In the genomic region with DNA sequence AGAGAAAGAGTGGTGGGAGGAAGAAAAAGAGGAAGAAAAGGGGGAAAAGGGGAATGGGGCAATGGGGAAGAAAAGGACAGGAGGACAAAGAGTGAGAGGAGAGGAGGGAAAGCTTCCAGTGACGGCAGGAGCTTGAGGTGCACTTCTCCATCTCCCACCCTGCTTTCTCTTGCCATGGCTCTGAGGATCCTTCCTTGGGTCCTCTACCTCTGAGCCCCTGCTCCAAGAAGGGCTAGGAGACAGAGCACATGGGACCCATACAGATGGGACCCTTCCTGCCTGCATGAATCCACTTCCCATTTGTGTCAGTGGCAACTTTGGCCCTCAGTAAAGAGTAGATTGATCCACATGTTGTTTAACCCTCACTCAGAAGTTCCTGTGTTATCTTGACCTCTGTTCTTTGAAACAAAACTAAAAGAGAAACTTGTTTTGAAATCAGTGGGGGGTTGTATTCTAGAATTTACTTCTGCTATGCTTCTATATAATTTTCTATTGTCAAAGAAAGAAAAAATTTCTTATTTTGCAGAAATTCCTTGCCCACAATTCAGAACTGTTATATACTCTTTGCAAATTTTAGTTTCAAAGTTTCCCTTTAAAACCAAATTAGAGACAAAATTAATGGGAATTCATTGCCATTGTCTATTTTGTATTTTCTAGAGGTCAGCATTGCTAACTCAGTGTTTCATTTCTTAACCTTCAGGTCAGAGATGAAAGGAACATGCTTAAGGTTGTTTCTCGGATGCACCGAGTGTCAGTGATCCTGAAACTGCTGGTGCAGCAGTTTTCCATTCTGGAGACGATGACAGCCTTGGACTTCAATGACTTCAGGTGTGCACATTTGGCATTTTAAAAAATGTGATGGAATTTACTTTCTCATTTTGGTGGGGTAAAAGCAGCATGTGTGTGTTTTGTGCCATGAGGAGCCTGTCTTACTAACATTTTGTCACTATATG, we compare ENCODE assay signal across 17 cellular contexts. TPM values are rescaled to one million over a fixed set of nuclear protein-coding genes. Genes with fewer than 3 reads are reported as not detected.
DNase-seq lines count a peak whose midpoint lies in the region; ATAC-seq, FAIRE-seq and TF ChIP-seq lines count a peak whose summit lies in the region.
"Had no signal": no experiment of that assay in that cellular context is flagged by ENCODE, and none has a peak within 500 bp of the region (broad histone marks: within the 10 kb centered on the region; RNA-seq: fewer than 3 reads in every experiment).

No MANE protein-coding gene starts in this region.

- no peaks in the 10 kb centered on the region for H3K4me1 ChIP-seq in K562 (replicated peaks in 1 of 2; ENCODE audit: control insufficient read depth in 2 of 2, insufficient read depth in 2 of 2, low read length in 2 of 2)
- H3K4me1 ChIP-seq: colonic mucosa had no signal

- H3K79me2 ChIP-seq in K562 (ENCODE audit: control insufficient read depth, insufficient read depth, low read length), result no peaks in the 10 kb centered on the region

- H4K20me1 ChIP-seq in K562 (replicated peaks; ENCODE audit: control insufficient read depth, insufficient read depth, low read length), result no peaks in the 10 kb centered on the region

- no peak overlapping the region for H3K4me2 ChIP-seq in K562 (ENCODE audit: insufficient read depth, low read length)

- no peak for TF ChIP-seq EP300 in K562 (IDR thresholded peaks at IDR 0.05; ENCODE audit: low read length)

- no peak for TF ChIP-seq RAD21 in K562 (CRISPR knock-in tag; conservative IDR thresholded peaks at IDR 0.05 in 1 of 2, IDR thresholded peaks at IDR 0.05 in 1 of 2)

- TF ChIP-seq CTCF in K562 (IDR thresholded peaks at IDR 0.05 in 2 of 3, conservative IDR thresholded peaks at IDR 0.05 in 1 of 3; ENCODE audit: insufficient read depth in 2 of 3, low read depth in 1 of 3, low read length in 3 of 3) (no peak), WERI-Rb-1 (IDR thresholded peaks at IDR 0.05; ENCODE audit: low read depth, low read length) (no peak)

- H3K36me3 ChIP-seq in K562 (ENCODE audit: control insufficient read depth, insufficient read depth, low read length) (no peaks in the 10 kb centered on the region), WERI-Rb-1 (no peaks in the 10 kb centered on the region)
- H3K36me3 ChIP-seq: colonic mucosa had no signal

- no TSS peak for BruUV-seq in K562 (replicated peaks; lab: Mats Ljungman, UMichigan)

- no peak for DNase-seq in K562 (ENCODE audit: extremely low read depth in 1 of 4, low spot score in 3 of 4)
- DNase-seq in NCI-H2171 treated with DMSO at 0.1 percent for 48 hours (lab: John Stamatoyannopoulos, UW), result no peak
- no peak for DNase-seq in retina
- no peak for DNase-seq in WERI-Rb-1
- no peak for DNase-seq in hepatic stellate cell (ENCODE audit: low spot score)
- DNase-seq: activated CD4-positive, CD25-positive, alpha-beta regulatory T cell treated with anti-CD3 and anti-CD28 coated beads, Interleukin-2, amount 50 U/mL, for 72 hours; activated T-cell treated with anti-CD3 and anti-CD28 coated beads for 4 hours; AML-193; amygdala; colonic mucosa; DMS 273 treated with DMSO at 0.1 percent for 48 hours; erythroblast; stimulated activated CD8-positive, alpha-beta memory T cell treated with anti-CD3 and anti-CD28 coated beads, Interleukin-4, amount 100 ng/mL, for 48 hours had no signal

- H3K9ac ChIP-seq in K562 (ENCODE audit: insufficient read depth in 1 of 2, low read depth in 2 of 2, low read length in 2 of 2), result no peak overlapping the region

- POLR2A ChIA-PET in K562 (lab: Yijun Ruan, JAX), result no interaction called here

- ATAC-seq in GM18867 (IDR thresholded peaks at IDR 0.05; ENCODE audit: unreplicated experiment), result peak; percentile 93
- peak; percentile 67 for ATAC-seq in GM21515 (IDR thresholded peaks at IDR 0.05; ENCODE audit: unreplicated experiment)
- ATAC-seq in HG03025 (IDR thresholded peaks at IDR 0.05; ENCODE audit: low FRiP score, unreplicated experiment), result peak; percentile 77
- ATAC-seq in K562, result no peak

- H2AFZ ChIP-seq in K562 (ENCODE audit: low read depth, low read length), result no peak overlapping the region

- H3K4me3 ChIP-seq in K562 (no peak overlapping the region), WERI-Rb-1 (ENCODE audit: low read depth, low read length) (no peak overlapping the region)
- H3K4me3 ChIP-seq: colonic mucosa had no signal

- no peak for FAIRE-seq in K562 (lab: Jason Lieb, UNC)

- CTCF ChIA-PET in K562 (lab: Yijun Ruan, JAX; ENCODE audit: low intra/inter-chr PET ratio), result no interaction called here

- no peak for TF ChIP-seq POLR2A in K562 (conservative IDR thresholded peaks at IDR 0.05)

- in situ Hi-C loops in K562 (cut with MboI), result no loop called here

- H3K27me3 ChIP-seq in K562 (ENCODE audit: control insufficient read depth in 2 of 2, insufficient read depth in 2 of 2, low read length in 2 of 2), result no peaks in the 10 kb centered on the region
- no peaks in the 10 kb centered on the region for H3K27me3 ChIP-seq in WERI-Rb-1 (ENCODE audit: insufficient read depth, low read depth, severe bottlenecking)
- H3K27me3 ChIP-seq: colonic mucosa had no signal

- intact Hi-C loops in K562 (cut with micrococcal nuclease), result no loop called here

- WGBS in K562 (ENCODE audit: insufficient coverage, low coverage, missing lambda C conversion rate), result 5% methylated on average over 4 of the region's 4 CpGs

- no peak overlapping the region for H3K27ac ChIP-seq in K562 (ENCODE audit: extremely low read depth, low read depth, low read length)
- no peak overlapping the region for H3K27ac ChIP-seq in WERI-Rb-1
- H3K27ac ChIP-seq: colonic mucosa had no signal

- no peaks in the 10 kb centered on the region for H3K9me3 ChIP-seq in K562 (replicated peaks; ENCODE audit: control insufficient read depth, insufficient read depth, low read depth, low read length)
- no peaks in the 10 kb centered on the region for H3K9me3 ChIP-seq in WERI-Rb-1 (ENCODE audit: severe bottlenecking)
- H3K9me3 ChIP-seq: colonic mucosa had no signal

- H3K9me1 ChIP-seq in K562 (ENCODE audit: control insufficient read depth, insufficient read depth, low read length), result no peaks in the 10 kb centered on the region

RNA-seq across cellular contexts. Expression of gene TDO2, which starts 5.0 kb away (rescaled TPM):
- not detected in 2 replicates for total RNA-seq in K562 (2011; cell fraction: chromatin; rRNA removed; ENCODE audit: low replicate concordance)
- not detected in 2 replicates for total RNA-seq in K562 (2011; cell fraction: nucleolus; rRNA removed)
- not detected in 2 replicates for total RNA-seq in K562 (2011; cell fraction: nucleoplasm; rRNA removed)
- total RNA-seq in K562 (2014; rRNA removed) (0.09 and 1.1 TPM in 2 replicates), K562 (2014; rRNA removed; fragmentation: Illumina TruSeq; extraction: Trizol) (0.11 TPM in 1 of 2 replicates, not detected in the other), K562 (2015; rRNA removed; fragmentation: Illumina TruSeq; extraction: Trizol) (0.08 and 0.22 TPM in 2 replicates), K562 (2021) (0.40 and 0.47 TPM in 2 replicates)
- polyA plus RNA-seq in K562 (2011; rRNA removed) (not detected in 2 replicates), K562 (2014; fragmentation: Illumina TruSeq; extraction: Trizol) (0.08 and 0.13 TPM in 2 replicates), K562 (2014; fragmentation: Nextera tagmentation; extraction: Ambion mirVana) (under 1 TPM; 0.31 to 0.65 TPM), K562 (2014; rRNA removed) (0.07 TPM in 1 of 2 replicates, not detected in the other)
- not detected in 2 replicates for polyA plus RNA-seq in K562 (2011; cell fraction: cytosol; rRNA removed)
- not detected in 2 replicates for polyA plus RNA-seq in K562 (2011; cell fraction: nucleus; rRNA removed)
- 0.29 and 4.2 TPM in 2 replicates for polyA plus RNA-seq in K562 (2012)
- polyA minus RNA-seq in K562 (2011; rRNA and poly(A)+ RNA removed), result not detected in 2 replicates
- not detected in 2 replicates for polyA minus RNA-seq in K562 (2011; cell fraction: cytosol; rRNA and poly(A)+ RNA removed)
- not detected in 2 replicates for polyA minus RNA-seq in K562 (2011; cell fraction: nucleus; rRNA and poly(A)+ RNA removed)

RNA-seq across cellular contexts. Expression of gene ASIC5, which starts 42.4 kb away (rescaled TPM):
- total RNA-seq in K562 (2011; cell fraction: chromatin; rRNA removed; ENCODE audit: low replicate concordance), result not detected in 2 replicates
- not detected in 2 replicates for total RNA-seq in K562 (2011; cell fraction: nucleolus; rRNA removed)
- total RNA-seq in K562 (2011; cell fraction: nucleoplasm; rRNA removed), result not detected in 2 replicates
- total RNA-seq in K562 (2014; rRNA removed) (not detected in 2 replicates), K562 (2014; rRNA removed; fragmentation: Illumina TruSeq; extraction: Trizol) (not detected in 2 replicates), K562 (2015; rRNA removed; fragmentation: Illumina TruSeq; extraction: Trizol) (not detected in 2 replicates), K562 (2021) (not detected in 2 replicates)
- polyA plus RNA-seq in K562 (2011; rRNA removed) (not detected in 2 replicates), K562 (2014; fragmentation: Illumina TruSeq; extraction: Trizol) (not detected in 2 replicates), K562 (2014; fragmentation: Nextera tagmentation; extraction: Ambion mirVana) (not detected), K562 (2014; rRNA removed) (not detected in 2 replicates)
- polyA plus RNA-seq in K562 (2011; cell fraction: cytosol; rRNA removed), result not detected in 2 replicates
- not detected in 2 replicates for polyA plus RNA-seq in K562 (2011; cell fraction: nucleus; rRNA removed)
- polyA plus RNA-seq in K562 (2012), result not detected in 2 replicates
- not detected in 2 replicates for polyA minus RNA-seq in K562 (2011; rRNA and poly(A)+ RNA removed)
- not detected in 2 replicates for polyA minus RNA-seq in K562 (2011; cell fraction: cytosol; rRNA and poly(A)+ RNA removed)
- not detected in 2 replicates for polyA minus RNA-seq in K562 (2011; cell fraction: nucleus; rRNA and poly(A)+ RNA removed)
- total RNA-seq: myocyte had no signal

RNA-seq across cellular contexts. Expression of gene CTSO, which starts 45.2 kb away (rescaled TPM):
- total RNA-seq in K562 (2011; cell fraction: chromatin; rRNA removed; ENCODE audit: low replicate concordance), result not detected in 2 replicates
- not detected in 2 replicates for total RNA-seq in K562 (2011; cell fraction: nucleolus; rRNA removed)
- not detected in 2 replicates for total RNA-seq in K562 (2011; cell fraction: nucleoplasm; rRNA removed)
- 0.04 TPM in 1 of 2 replicates, not detected in the other for total RNA-seq in K562 (2014; rRNA removed)
- total RNA-seq in K562 (2014; rRNA removed; fragmentation: Illumina TruSeq; extraction: Trizol), result 0.04 TPM in 1 of 2 replicates, not detected in the other
- total RNA-seq in K562 (2015; rRNA removed; fragmentation: Illumina TruSeq; extraction: Trizol), result 0.07 TPM in 1 of 2 replicates, not detected in the other
- total RNA-seq in K562 (2021), result 0.04 TPM in 1 of 2 replicates, not detected in the other
- 0.03 TPM in 1 of 2 replicates, not detected in the other for polyA plus RNA-seq in K562 (2011; rRNA removed)
- polyA plus RNA-seq in K562 (2011; cell fraction: cytosol; rRNA removed), result not detected in 2 replicates
- polyA plus RNA-seq in K562 (2011; cell fraction: nucleus; rRNA removed), result not detected in 2 replicates
- polyA plus RNA-seq in K562 (2012), result 0.03 and 0.28 TPM in 2 replicates
- not detected in 2 replicates for polyA plus RNA-seq in K562 (2014; fragmentation: Illumina TruSeq; extraction: Trizol)
- not detected for polyA plus RNA-seq in K562 (2014; fragmentation: Nextera tagmentation; extraction: Ambion mirVana)
- polyA plus RNA-seq in K562 (2014; rRNA removed), result not detected in 2 replicates
- polyA minus RNA-seq in K562 (2011; rRNA and poly(A)+ RNA removed), result not detected in 2 replicates
- polyA minus RNA-seq in K562 (2011; cell fraction: cytosol; rRNA and poly(A)+ RNA removed), result not detected in 2 replicates
- polyA minus RNA-seq in K562 (2011; cell fraction: nucleus; rRNA and poly(A)+ RNA removed), result not detected in 2 replicates
